In genomic region chr1:14848203-14848602, GRCh38 we compare ENCODE assay signal across 2 cellular contexts.
TF ChIP-seq lines count a peak whose summit lies in the region.

No MANE protein-coding gene starts in this region.

TF ChIP-seq in HepG2, 621 proteins besides CTCF, POLR2A, EP300 and RAD21:
- TF ChIP-seq ZNF629 (CRISPR knock-in tag; conservative IDR thresholded peaks at IDR 0.05), result peak; percentile 67
- TF ChIP-seq ZNF607 (CRISPR knock-in tag; IDR thresholded peaks at IDR 0.05; ENCODE audit: borderline replicate concordance), result no peak
- no peak for TF ChIP-seq ZFP82 (CRISPR knock-in tag; IDR thresholded peaks at IDR 0.05; ENCODE audit: borderline replicate concordance)
- TF ChIP-seq ATF7 (IDR thresholded peaks at IDR 0.05), result 0 out of 2 replicates have a peak, but pooled peaks have one; percentile 12
- TF ChIP-seq ATF7 (CRISPR knock-in tag; IDR thresholded peaks at IDR 0.05), result no peak
TF ChIP-seq in HepG2: peak in this region for 2.

TF ChIP-seq in H1, 55 proteins besides CTCF, POLR2A, EP300 and RAD21:
- TF ChIP-seq FOSL1 (IDR thresholded peaks at IDR 0.05; ENCODE audit: insufficient read depth, low read depth, low read length) (no peak), KDM1A (IDR thresholded peaks at IDR 0.05; ENCODE audit: borderline replicate concordance, low read length) (peak; percentile 77)
